20 cellular contexts compared by ENCODE assay signal in genomic region chr7:30987936-30988335, GRCh38. TPM values are rescaled to one million over a fixed set of nuclear protein-coding genes. Genes with fewer than 3 reads are reported as not detected.
"Had no signal": no experiment of that assay in that cellular context is flagged by ENCODE, and none has a peak within 500 bp of the region (broad histone marks: within the 10 kb centered on the region; RNA-seq: fewer than 3 reads in every experiment).

No MANE protein-coding gene starts in this region.

- H3K9me3 ChIP-seq: thoracic aorta, vagina had no signal

- H3K9me3 Mint-ChIP-seq: activated naive CD8-positive, alpha-beta T cell treated with anti-CD3 and anti-CD28 coated beads, Interleukin-2, amount 10 ng/mL, durations not matched to agents 7 days and 5 days; activated T-cell treated with anti-CD3 and anti-CD28 coated beads, Interleukin-2, amount 50 U/mL, for 24 hours; activated T-helper 17 cell treated with anti-CD3 and anti-CD28 coated beads, Interleukin-2, amount 50 U/mL, for 72 hours; nephron; type B pancreatic cell had no signal

- H3K36me3 Mint-ChIP-seq: activated naive CD8-positive, alpha-beta T cell treated with anti-CD3 and anti-CD28 coated beads, Interleukin-2, amount 10 ng/mL, durations not matched to agents 7 days and 5 days; type B pancreatic cell had no signal

- H3K4me3 Mint-ChIP-seq: activated naive CD8-positive, alpha-beta T cell treated with anti-CD3 and anti-CD28 coated beads, Interleukin-2, amount 10 ng/mL, durations not matched to agents 7 days and 5 days; activated T-cell treated with anti-CD3 and anti-CD28 coated beads, Interleukin-2, amount 50 U/mL, for 24 hours; activated T-helper 17 cell treated with anti-CD3 and anti-CD28 coated beads, Interleukin-2, amount 50 U/mL, for 72 hours; type B pancreatic cell had no signal

- DNase-seq: activated CD4-positive, CD25-positive, alpha-beta regulatory T cell treated with anti-CD3 and anti-CD28 coated beads, Interleukin-2, amount 50 U/mL, for 72 hours; activated CD8-positive, alpha-beta memory T cell treated with anti-CD3 and anti-CD28 coated beads, Interleukin-2, amount 50 U/mL, for 4 hours; activated naive CD8-positive, alpha-beta T cell treated with anti-CD3 and anti-CD28 coated beads, Interleukin-2, amount 10 ng/mL, durations not matched to agents 7 days and 5 days; activated T-cell treated with anti-CD3 and anti-CD28 coated beads, Interleukin-2, amount 50 U/mL, for 24 hours; amniotic stem cell; effector CD4-positive, alpha-beta T cell; erythroblast; foreskin keratinocyte; kidney glomerular epithelial cell; stimulated activated CD4-positive, alpha-beta T cell treated with anti-CD3 and anti-CD28 coated beads, Interleukin-4, amount 100 ng/mL, for 24 hours; stimulated activated naive CD4-positive, alpha-beta T cell treated with Interleukin-2 at 50 U/mL for 16 hours had no signal

- H3K27ac Mint-ChIP-seq: activated naive CD8-positive, alpha-beta T cell treated with anti-CD3 and anti-CD28 coated beads, Interleukin-2, amount 10 ng/mL, durations not matched to agents 7 days and 5 days; activated T-cell treated with anti-CD3 and anti-CD28 coated beads, Interleukin-2, amount 50 U/mL, for 24 hours; activated T-helper 17 cell treated with anti-CD3 and anti-CD28 coated beads, Interleukin-2, amount 50 U/mL, for 72 hours; type B pancreatic cell had no signal

- ATAC-seq: activated T-helper 17 cell treated with anti-CD3 and anti-CD28 coated beads, Interleukin-2, amount 50 U/mL, for 72 hours had no signal

- H3K36me3 ChIP-seq: thoracic aorta, vagina had no signal

- H3K27ac ChIP-seq: foreskin keratinocyte, hepatocyte, thoracic aorta, VCaP had no signal

- H3K4me3 ChIP-seq: hepatocyte, thoracic aorta, vagina had no signal

- H3K27me3 ChIP-seq: vagina had no signal

- H3K4me1 ChIP-seq: foreskin keratinocyte had no signal

RNA-seq across cellular contexts. Expression of gene GHRHR, which starts 24.2 kb away (rescaled TPM):
- total RNA-seq: activated naive CD8-positive, alpha-beta T cell treated with anti-CD3 and anti-CD28 coated beads, Interleukin-2, amount 10 ng/mL, durations not matched to agents 7 days and 5 days; activated T-helper 17 cell treated with anti-CD3 and anti-CD28 coated beads, Interleukin-2, amount 50 U/mL, for 72 hours; fibroblast of lung; foreskin keratinocyte; T-helper 2 cell treated with Interferon-gamma antibody and Interleukin-4, amounts not matched to agents 100 ng/mL and 5 ng/mL, for 36 hours; thoracic aorta; vagina had no signal
- polyA plus RNA-seq: fibroblast of lung, foreskin keratinocyte, hepatocyte had no signal
